Comparison of ENCODE assay signal across 12 cellular contexts in the genomic region with DNA sequence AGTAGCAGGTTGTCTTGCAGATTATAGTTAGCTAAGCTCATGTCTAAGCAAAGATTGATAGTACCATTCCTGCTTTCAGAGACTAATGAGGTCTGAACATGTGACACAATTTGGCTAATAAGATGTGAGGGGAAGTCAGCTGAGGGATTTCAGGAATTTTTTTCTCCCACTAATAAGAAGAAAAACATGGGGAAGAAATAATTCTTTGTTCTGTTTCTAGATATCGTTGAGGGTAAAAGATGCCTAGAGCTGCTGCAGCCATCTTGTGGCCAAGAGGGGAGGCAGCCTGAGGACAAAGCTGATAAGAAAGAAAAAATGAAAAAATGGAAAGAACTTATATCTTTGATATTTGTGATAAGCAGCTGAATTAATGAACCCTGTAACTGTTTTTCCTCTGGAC.
DNase-seq lines count a peak whose midpoint lies in the region; ATAC-seq and TF ChIP-seq lines count a peak whose summit lies in the region.
"Had no signal": no experiment of that assay in that cellular context is flagged by ENCODE, and none has a peak within 500 bp of the region (broad histone marks: within the 10 kb centered on the region; RNA-seq: fewer than 3 reads in every experiment).

No MANE protein-coding gene starts in this region.

- no peak overlapping the region for H3K23ac ChIP-seq in mesenchymal stem cell (ENCODE audit: low read length in 2 of 2)

- no peak overlapping the region for H2BK15ac ChIP-seq in mesenchymal stem cell (ENCODE audit: low read depth, poor library complexity, severe bottlenecking)

- H3K36me3 ChIP-seq in DND-41 (ENCODE audit: insufficient read depth, low read length) (no peaks in the 10 kb centered on the region), Karpas-422 (ENCODE audit: insufficient read depth, low read length) (no peaks in the 10 kb centered on the region), SK-N-MC (ENCODE audit: insufficient read depth, low read length) (peaks cover 12% of the 10 kb centered on the region; the same call in 1 of the 2 replicates), mesenchymal stem cell (ENCODE audit: control insufficient read depth in 1 of 2, insufficient read depth in 2 of 2, low read depth in 1 of 2, low read length in 2 of 2) (no peaks in the 10 kb centered on the region), WERI-Rb-1 (no peaks in the 10 kb centered on the region)
- H3K36me3 ChIP-seq: sigmoid colon had no signal

- H3K18ac ChIP-seq in mesenchymal stem cell (ENCODE audit: low read depth in 1 of 2, low read length in 2 of 2), result no peak overlapping the region

- 45% methylated on average over 1 of the region's 1 CpG for WGBS in mesenchymal stem cell

- DNase-seq in DND-41 (no peak), Karpas-422 (peak; percentile 42), SK-N-MC (ENCODE audit: low read depth, low spot score) (peak; percentile 59), mesenchymal stem cell (peak; percentile 10), WERI-Rb-1 (no peak), HEK293T (ENCODE audit: extremely low spot score) (no peak)
- DNase-seq: activated CD8-positive, alpha-beta memory T cell treated with anti-CD3 and anti-CD28 coated beads, Interleukin-2, amount 50 U/mL, for 48 hours; cortex of kidney; NCI-H1436 treated with DMSO at 0.1 percent for 48 hours; sigmoid colon had no signal

- H3K79me2 ChIP-seq in DND-41 (ENCODE audit: insufficient read depth, low read length) (no peaks in the 10 kb centered on the region), Karpas-422 (ENCODE audit: low read length) (no peaks in the 10 kb centered on the region)

- H2AK5ac ChIP-seq in mesenchymal stem cell (ENCODE audit: low read length, severe bottlenecking), result no peak overlapping the region

- no peak overlapping the region for H4K8ac ChIP-seq in mesenchymal stem cell (ENCODE audit: low read length)

- H3K9me3 ChIP-seq in DND-41 (ENCODE audit: insufficient read depth, low read length, severe bottlenecking) (no peaks in the 10 kb centered on the region), Karpas-422 (ENCODE audit: low read length) (no peaks in the 10 kb centered on the region), SK-N-MC (ENCODE audit: low read depth, low read length) (peaks cover 11% of the 10 kb centered on the region; the same call in 1 of the 2 replicates), mesenchymal stem cell (ENCODE audit: control insufficient read depth, low read length) (no peaks in the 10 kb centered on the region), WERI-Rb-1 (ENCODE audit: severe bottlenecking) (no peaks in the 10 kb centered on the region)

- H3K36me3 Mint-ChIP-seq in activated T-helper 17 cell treated with anti-CD3 and anti-CD28 coated beads, Interleukin-2, amount 50 U/mL, for 72 hours (ENCODE audit: low read depth), result no peaks in the 10 kb centered on the region

- POLR2A ChIA-PET in HEK293T (lab: Yijun Ruan, JAX), result no interaction called here

- no peaks in the 10 kb centered on the region for H3K4me1 Mint-ChIP-seq in activated T-helper 17 cell treated with anti-CD3 and anti-CD28 coated beads, Interleukin-2, amount 50 U/mL, for 72 hours

- no peak overlapping the region for H4K91ac ChIP-seq in mesenchymal stem cell (ENCODE audit: low read length)

- H3K4me1 ChIP-seq in DND-41 (ENCODE audit: insufficient read depth, low read length) (no peaks in the 10 kb centered on the region), Karpas-422 (ENCODE audit: low read length) (no peaks in the 10 kb centered on the region), mesenchymal stem cell (ENCODE audit: control insufficient read depth, insufficient read depth, low read depth, low read length) (no peaks in the 10 kb centered on the region)
- H3K4me1 ChIP-seq: sigmoid colon had no signal

- H2BK5ac ChIP-seq in mesenchymal stem cell (ENCODE audit: low read depth, low read length, poor library complexity, severe bottlenecking), result no peak overlapping the region

- no peak overlapping the region for H3K4me3 Mint-ChIP-seq in activated T-helper 17 cell treated with anti-CD3 and anti-CD28 coated beads, Interleukin-2, amount 50 U/mL, for 72 hours

- H3K4me2 ChIP-seq in DND-41 (ENCODE audit: insufficient read depth, low read length) (no peak overlapping the region), Karpas-422 (ENCODE audit: low read depth, low read length, poor library complexity, severe bottlenecking) (no peak overlapping the region), mesenchymal stem cell (ENCODE audit: low read length, poor library complexity, severe bottlenecking) (no peak overlapping the region)

- no peak overlapping the region for H2BK12ac ChIP-seq in mesenchymal stem cell (ENCODE audit: low read length in 2 of 2)

- no peak overlapping the region for H3K4me3 ChIP-seq in DND-41 (ENCODE audit: low read depth in 1 of 2, low read length in 2 of 2)
- no peak overlapping the region for H3K4me3 ChIP-seq in Karpas-422 (ENCODE audit: low read length)
- no peak overlapping the region for H3K4me3 ChIP-seq in SK-N-MC
- no peak overlapping the region for H3K4me3 ChIP-seq in mesenchymal stem cell (ENCODE audit: insufficient read depth in 1 of 2, low read depth in 1 of 2, low read length in 2 of 2)
- H3K4me3 ChIP-seq in WERI-Rb-1 (ENCODE audit: low read depth, low read length), result no peak overlapping the region
- H3K4me3 ChIP-seq: sigmoid colon had no signal

- H3K9me3 Mint-ChIP-seq in activated T-helper 17 cell treated with anti-CD3 and anti-CD28 coated beads, Interleukin-2, amount 50 U/mL, for 72 hours, result peaks cover 17% of the 10 kb centered on the region

- H3K27ac ChIP-seq in DND-41 (ENCODE audit: low read length), result no peak overlapping the region
- H3K27ac ChIP-seq in Karpas-422 (ENCODE audit: low read length), result no peak overlapping the region
- no peak overlapping the region; the same call in 1 of the 2 replicates for H3K27ac ChIP-seq in SK-N-MC
- no peak overlapping the region for H3K27ac ChIP-seq in mesenchymal stem cell (ENCODE audit: low read length, poor library complexity, severe bottlenecking)
- no peak overlapping the region for H3K27ac ChIP-seq in WERI-Rb-1
- H3K27ac ChIP-seq: sigmoid colon, VCaP had no signal

- H2BK120ac ChIP-seq in mesenchymal stem cell (ENCODE audit: low read depth, low read length), result no peak overlapping the region

- ATAC-seq in DND-41 (ENCODE audit: insufficient read depth, low read depth), result no peak
- no peak for ATAC-seq in activated T-helper 17 cell treated with anti-CD3 and anti-CD28 coated beads, Interleukin-2, amount 50 U/mL, for 72 hours (replicated peaks)

- no peaks in the 10 kb centered on the region for H3K79me1 ChIP-seq in mesenchymal stem cell (replicated peaks; ENCODE audit: low read length, poor library complexity, severe bottlenecking)

- CTCF ChIA-PET in HEK293T (lab: Yijun Ruan, JAX), result no interaction called here

- H3K9ac ChIP-seq in DND-41 (ENCODE audit: low read depth, low read length) (no peak overlapping the region), Karpas-422 (ENCODE audit: low read length) (no peak overlapping the region), SK-N-MC (ENCODE audit: insufficient read length) (no peak overlapping the region), mesenchymal stem cell (ENCODE audit: low read length) (no peak overlapping the region)

- H2AFZ ChIP-seq in DND-41 (ENCODE audit: low read depth, low read length) (no peak overlapping the region), Karpas-422 (ENCODE audit: low read length) (no peak overlapping the region), mesenchymal stem cell (ENCODE audit: low read depth, low read length) (no peak overlapping the region)

- no peaks in the 10 kb centered on the region for H3K9me2 ChIP-seq in Karpas-422 (replicated peaks; ENCODE audit: insufficient read depth, low read length)

- no peak overlapping the region for H3K27ac Mint-ChIP-seq in activated T-helper 17 cell treated with anti-CD3 and anti-CD28 coated beads, Interleukin-2, amount 50 U/mL, for 72 hours

- H3K27me3 ChIP-seq in DND-41 (ENCODE audit: insufficient read depth, low read length, poor library complexity), result no peaks in the 10 kb centered on the region
- no peaks in the 10 kb centered on the region for H3K27me3 ChIP-seq in Karpas-422 (ENCODE audit: low read length)
- no peaks in the 10 kb centered on the region for H3K27me3 ChIP-seq in mesenchymal stem cell (ENCODE audit: control insufficient read depth in 1 of 2, insufficient read depth in 1 of 2, low read length in 2 of 2)
- peaks cover 13% of the 10 kb centered on the region for H3K27me3 ChIP-seq in WERI-Rb-1 (ENCODE audit: insufficient read depth, low read depth, severe bottlenecking)
- H3K27me3 ChIP-seq: sigmoid colon had no signal

- H3K27me3 Mint-ChIP-seq in activated T-helper 17 cell treated with anti-CD3 and anti-CD28 coated beads, Interleukin-2, amount 50 U/mL, for 72 hours, result no peaks in the 10 kb centered on the region

- no peak overlapping the region for H3K14ac ChIP-seq in mesenchymal stem cell (ENCODE audit: low read length in 2 of 2)

- TF ChIP-seq CTCF in DND-41 (IDR thresholded peaks at IDR 0.05; ENCODE audit: borderline replicate concordance, extremely low read depth, low read length, poor library complexity, severe bottlenecking), result peak; percentile 27
- no peak for TF ChIP-seq CTCF in WERI-Rb-1 (IDR thresholded peaks at IDR 0.05; ENCODE audit: low read depth, low read length)

- no peak overlapping the region for H3K4ac ChIP-seq in mesenchymal stem cell (ENCODE audit: low read depth in 1 of 2, low read length in 2 of 2)

- H4K20me1 ChIP-seq in DND-41 (ENCODE audit: insufficient read depth, low read length) (no peaks in the 10 kb centered on the region), Karpas-422 (ENCODE audit: insufficient read depth, low read depth, low read length) (no peaks in the 10 kb centered on the region)

TF ChIP-seq in HEK293T, 16 proteins besides CTCF, POLR2A, EP300 and RAD21:
- TF ChIP-seq FOXM1 (IDR thresholded peaks at IDR 0.05; ENCODE audit: borderline replicate concordance), result no peak
- no peak for TF ChIP-seq HDGF (IDR thresholded peaks at IDR 0.05; ENCODE audit: borderline replicate concordance)
- no peak for TF ChIP-seq BHLHE40 (IDR thresholded peaks at IDR 0.05; ENCODE audit: borderline replicate concordance)
- TF ChIP-seq CTBP1 (IDR thresholded peaks at IDR 0.05; ENCODE audit: borderline replicate concordance), result no peak
- TF ChIP-seq NFRKB (IDR thresholded peaks at IDR 0.05), result no peak
- TF ChIP-seq ELF4 (IDR thresholded peaks at IDR 0.05), result no peak
- TF ChIP-seq, protein P1, sequence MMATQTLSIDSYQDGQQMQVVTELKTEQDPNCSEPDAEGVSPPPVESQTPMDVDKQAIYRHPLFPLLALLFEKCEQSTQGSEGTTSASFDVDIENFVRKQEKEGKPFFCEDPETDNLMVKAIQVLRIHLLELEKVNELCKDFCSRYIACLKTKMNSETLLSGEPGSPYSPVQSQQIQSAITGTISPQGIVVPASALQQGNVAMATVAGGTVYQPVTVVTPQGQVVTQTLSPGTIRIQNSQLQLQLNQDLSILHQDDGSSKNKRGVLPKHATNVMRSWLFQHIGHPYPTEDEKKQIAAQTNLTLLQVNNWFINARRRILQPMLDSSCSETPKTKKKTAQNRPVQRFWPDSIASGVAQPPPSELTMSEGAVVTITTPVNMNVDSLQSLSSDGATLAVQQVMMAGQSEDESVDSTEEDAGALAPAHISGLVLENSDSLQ (IDR thresholded peaks at IDR 0.05), result no peak

Comparison
In these comparisons a context has a peak if more than half of its experiments do, and no peak if none do; other contexts are left out.
1. DNase-seq: peak in Karpas-422 (single experiment), SK-N-MC (single experiment) and mesenchymal stem cell (single experiment); none in DND-41 (single experiment), WERI-Rb-1 (single experiment) and HEK293T (single experiment).